Comparison of ENCODE assay signal across 13 cellular contexts in genomic region chr9:133252301-133252776, GRCh38. TPM values are rescaled to one million over a fixed set of nuclear protein-coding genes. Genes with fewer than 3 reads are reported as not detected.
A peak's percentile ranks its signal among the peaks of the same experiment; 100 is the strongest.
DNase-seq lines count a peak whose midpoint lies in the region; ATAC-seq and TF ChIP-seq lines count a peak whose summit lies in the region.
"Had no signal": no experiment of that assay in that cellular context is flagged by ENCODE, and none has a peak within 500 bp of the region (broad histone marks: within the 10 kb centered on the region; RNA-seq: fewer than 3 reads in every experiment).

No MANE protein-coding gene starts in this region.

- no peak overlapping the region for H3K27ac ChIP-seq in BLaER1
- H3K27ac ChIP-seq in esophagus squamous epithelium = peak overlapping the region; percentile 80 to 89 (median 87)
- H3K27ac ChIP-seq in neuronal stem cell (replicated peaks; ENCODE audit: low read length) = no peak overlapping the region
- H3K27ac ChIP-seq: cardiac muscle cell had no signal

- peaks cover 7% of the 10 kb centered on the region for H3K9me3 ChIP-seq in BLaER1
- H3K9me3 ChIP-seq in esophagus squamous epithelium = no peaks in the 10 kb centered on the region
- no peaks in the 10 kb centered on the region for H3K9me3 ChIP-seq in neuronal stem cell (replicated peaks in 1 of 2; ENCODE audit: control insufficient read depth in 2 of 2, insufficient read depth in 1 of 2, low read depth in 1 of 2, low read length in 2 of 2)

- no peak overlapping the region for H2BK5ac ChIP-seq in neuronal stem cell (ENCODE audit: low read length)

- H3K4me3 ChIP-seq in BLaER1 = no peak overlapping the region
- peak overlapping the region in 3 of 4 donors; percentile 18 to 52 (median 19) for H3K4me3 ChIP-seq in esophagus squamous epithelium
- H3K4me3 ChIP-seq in neuronal stem cell (ENCODE audit: low read length in 2 of 2) = no peak overlapping the region
- H3K4me3 ChIP-seq: cardiac muscle cell had no signal

- H2AK5ac ChIP-seq in neuronal stem cell (ENCODE audit: low read depth, low read length) = no peak overlapping the region

- intact Hi-C loops in esophagus squamous epithelium (cut with DNase I) = no loop called here

- 40 to 60% methylated on average over 3 to 7 of the region's 10 CpGs for WGBS in esophagus squamous epithelium, 2 donors
- no CpG with 5 or more reads among the region's 10 CpGs for WGBS in neuronal stem cell (ENCODE audit: extremely low coverage in 2 of 2, insufficient read length in 2 of 2, insufficient replicate concordance in 1 of 2), 2 donors

- H2AFZ ChIP-seq in neuronal stem cell (ENCODE audit: low read length) = no peak overlapping the region

- no peaks in the 10 kb centered on the region for H4K20me1 ChIP-seq in BLaER1

- no peaks in the 10 kb centered on the region for H3K36me3 ChIP-seq in BLaER1
- H3K36me3 ChIP-seq in esophagus squamous epithelium = peaks cover 0 to 10% (median 0%) of the 10 kb centered on the region in 3 donors
- no peaks in the 10 kb centered on the region for H3K36me3 ChIP-seq in neuronal stem cell (replicated peaks in 1 of 2; ENCODE audit: control insufficient read depth in 2 of 2, insufficient read depth in 2 of 2, low read length in 2 of 2)
- H3K36me3 ChIP-seq: cardiac muscle cell had no signal

- no peak overlapping the region for H2BK120ac ChIP-seq in neuronal stem cell (ENCODE audit: low read depth, low read length)

- H3K4me1 ChIP-seq in BLaER1 (peaks cover 18% of the 10 kb centered on the region), esophagus squamous epithelium (peaks cover 0 to 54% (median 35%) of the 10 kb centered on the region in 3 donors), neuronal stem cell (ENCODE audit: control insufficient read depth in 2 of 2, insufficient read depth in 1 of 2, low read depth in 1 of 2, low read length in 2 of 2) (peaks cover 0 to under 1% of the 10 kb centered on the region in 2 donors)

- H3K18ac ChIP-seq in neuronal stem cell (ENCODE audit: low read length) = no peak overlapping the region

- H3K4ac ChIP-seq in neuronal stem cell (ENCODE audit: low read length) = no peak overlapping the region

- H3K14ac ChIP-seq in neuronal stem cell (ENCODE audit: low read length) = peak overlapping the region; percentile 67

- ATAC-seq in GM21447 (IDR thresholded peaks at IDR 0.05; ENCODE audit: unreplicated experiment) = no peak
- ATAC-seq: activated T-cell treated with anti-CD3 and anti-CD28 coated beads, Interleukin-2, amount 50 U/mL, for 72 hours had no signal

- H3K4me2 ChIP-seq in BLaER1 (peak overlapping the region; percentile 17; the same call in 1 of the 2 replicates), neuronal stem cell (ENCODE audit: insufficient read depth, low read length, poor library complexity, severe bottlenecking) (no peak overlapping the region)

- DNase-seq in LoVo (ENCODE audit: low spot score) (peak; percentile 84), esophagus squamous epithelium (lab: John Stamatoyannopoulos, UW) (no peak), neuronal stem cell (ENCODE audit: low spot score) (no peak), cerebellar cortex (ENCODE audit: low spot score) (no peak)
- no peak for DNase-seq in activated naive CD4-positive, alpha-beta T cell (lab: John Stamatoyannopoulos, UW)
- no peak for DNase-seq in activated CD4-positive, CD25-positive, alpha-beta regulatory T cell treated with anti-CD3 and anti-CD28 coated beads, Interleukin-2, amount 50 U/mL, for 72 hours
- DNase-seq: activated T-cell treated with anti-CD3 and anti-CD28 coated beads, Interleukin-2, amount 50 U/mL, for 72 hours; GDM1; occipital lobe; stimulated activated CD4-positive, alpha-beta T cell treated with anti-CD3 and anti-CD28 coated beads, Interleukin-4, amount 100 ng/mL, for 1 hour had no signal

- H4K91ac ChIP-seq in neuronal stem cell (ENCODE audit: low read depth, low read length, poor library complexity) = no peak overlapping the region

- H2BK12ac ChIP-seq in neuronal stem cell (ENCODE audit: low read length) = no peak overlapping the region

- H3K9ac ChIP-seq in BLaER1 (no peak overlapping the region), neuronal stem cell (ENCODE audit: low read depth, low read length, poor library complexity) (no peak overlapping the region)

- TF ChIP-seq POLR2A in esophagus squamous epithelium (IDR thresholded peaks at IDR 0.05) = no peak

- peak in 1 of 6 experiments; percentile 11 for TF ChIP-seq CTCF in esophagus squamous epithelium (IDR thresholded peaks at IDR 0.05)

- peaks cover 1% of the 10 kb centered on the region for H3K79me1 ChIP-seq in neuronal stem cell (ENCODE audit: low read depth, low read length)

- H4K8ac ChIP-seq in neuronal stem cell (ENCODE audit: low read depth, low read length) = no peak overlapping the region

- no peak overlapping the region for H2BK15ac ChIP-seq in neuronal stem cell (ENCODE audit: low read length)

- no peak overlapping the region for H3K23ac ChIP-seq in neuronal stem cell (ENCODE audit: low read depth, low read length, poor library complexity)

- H3K27me3 ChIP-seq in BLaER1 (no peaks in the 10 kb centered on the region), esophagus squamous epithelium (no peaks in the 10 kb centered on the region), neuronal stem cell (ENCODE audit: control insufficient read depth in 3 of 3, insufficient read depth in 3 of 3, low read depth in 1 of 3, low read length in 3 of 3) (peaks cover 0 to 43% (median 2%) of the 10 kb centered on the region in 3 experiments)

RNA-seq across cellular contexts. Expression of gene ABO, which starts 22.7 kb away (rescaled TPM):
- total RNA-seq in esophagus squamous epithelium = 10 to 100 TPM in 2 of 4 donors, 1 to 10 TPM in 2; 3.4 to 48.8 (median 8.2) TPM
- polyA plus RNA-seq in neuronal stem cell (2013, experiment 1 of 2) = 0.06 TPM
- 0.03 TPM for polyA plus RNA-seq in neuronal stem cell (2013, experiment 2 of 2)
- total RNA-seq: activated T-cell treated with anti-CD3 and anti-CD28 coated beads, Interleukin-2, amount 50 U/mL, for 72 hours had no signal
- polyA plus RNA-seq: cardiac muscle cell had no signal

RNA-seq across cellular contexts. Expression of gene OBP2B, which starts 43.3 kb away (rescaled TPM):
- not detected for total RNA-seq in esophagus squamous epithelium
- polyA plus RNA-seq in neuronal stem cell (2013, experiment 1 of 2) = not detected
- polyA plus RNA-seq in neuronal stem cell (2013, experiment 2 of 2) = not detected
- total RNA-seq: activated T-cell treated with anti-CD3 and anti-CD28 coated beads, Interleukin-2, amount 50 U/mL, for 72 hours; cardiac muscle cell; occipital lobe had no signal

Comparison
In these comparisons a context has a peak if more than half of its experiments do, and no peak if none do; other contexts are left out.
1. H3K27ac ChIP-seq: peak in esophagus squamous epithelium (4 of 4); none in BLaER1 (single experiment) and neuronal stem cell (single experiment).
2. H3K4me3 ChIP-seq: peak in esophagus squamous epithelium (3 of 4); none in BLaER1 (single experiment) and neuronal stem cell (0 of 2).